In genomic region chr9:105694848-105695581, GRCh38 we compare ENCODE assay signal across 1 cellular context.
A peak's percentile ranks its signal among the peaks of the same experiment; 100 is the strongest.
TF ChIP-seq lines count a peak whose summit lies in the region.

No MANE protein-coding gene starts in this region.

TF ChIP-seq in GM12878, 131 proteins besides CTCF, POLR2A, EP300 and RAD21:
- TF ChIP-seq ZNF622 (IDR thresholded peaks at IDR 0.05) = no peak
- no peak for TF ChIP-seq ZNF384 (IDR thresholded peaks at IDR 0.05; ENCODE audit: borderline replicate concordance, low read depth, low read length)
- TF ChIP-seq NFYA (IDR thresholded peaks at IDR 0.05; ENCODE audit: borderline replicate concordance, low read depth, low read length) = no peak
- TF ChIP-seq SMARCA5 (IDR thresholded peaks at IDR 0.05) = 0 out of 2 replicates have a peak, but pooled peaks have one; percentile 41
- peak; percentile 55; the same call in 1 of the 2 replicates for TF ChIP-seq SPI1 (IDR thresholded peaks at IDR 0.05; ENCODE audit: borderline replicate concordance, insufficient read depth, low read depth, low read length)
- TF ChIP-seq BHLHE40 (IDR thresholded peaks at IDR 0.05; ENCODE audit: borderline replicate concordance in 1 of 2, low read depth in 2 of 2, low read length in 1 of 2) = peak; percentile 63 to 68; a peak in 2 of 4 replicates
- TF ChIP-seq JUND (IDR thresholded peaks at IDR 0.05; ENCODE audit: low read depth, low read length) = no peak
- no peak for TF ChIP-seq MYC (IDR thresholded peaks at IDR 0.05; ENCODE audit: insufficient read depth, insufficient read length, insufficient replicate concordance, low read length, severe bottlenecking)
- TF ChIP-seq IRF4 (IDR thresholded peaks at IDR 0.05; ENCODE audit: low read depth, low read length) = 0 out of 2 replicates have a peak, but pooled peaks have one; percentile 26
- no peak for TF ChIP-seq CREB1 (IDR thresholded peaks at IDR 0.05; ENCODE audit: low read depth)
- TF ChIP-seq ZNF207 (IDR thresholded peaks at IDR 0.05; ENCODE audit: borderline replicate concordance) = no peak
- TF ChIP-seq DPF2 (IDR thresholded peaks at IDR 0.05) = peak; percentile 41; the same call in 1 of the 2 replicates
- no peak for TF ChIP-seq PKNOX1 (IDR thresholded peaks at IDR 0.05)
- no peak; the same call in none of the 2 replicates for TF ChIP-seq SIN3A (IDR thresholded peaks at IDR 0.05; ENCODE audit: low read depth, low read length)
- peak; percentile 76 for TF ChIP-seq GATAD2B (conservative IDR thresholded peaks at IDR 0.05; ENCODE audit: low read depth)
- 0 out of 2 replicates have a peak, but pooled peaks have one; percentile 6 for TF ChIP-seq POLR2AphosphoS5 (IDR thresholded peaks at IDR 0.05; ENCODE audit: low read length)
- no peak for TF ChIP-seq SUPT20H (IDR thresholded peaks at IDR 0.05; ENCODE audit: borderline replicate concordance, control insufficient read depth, low read depth, low read length)
- no peak for TF ChIP-seq IRF5 (IDR thresholded peaks at IDR 0.05; ENCODE audit: borderline replicate concordance)
- no peak for TF ChIP-seq RCOR1 (conservative IDR thresholded peaks at IDR 0.05; ENCODE audit: low read depth, low read length)
- TF ChIP-seq ZBTB40 (IDR thresholded peaks at IDR 0.05; ENCODE audit: borderline replicate concordance) = no peak
- 0 out of 2 replicates have a peak, but pooled peaks have one; percentile 40 for TF ChIP-seq STAT3 (IDR thresholded peaks at IDR 0.05; ENCODE audit: low read depth, low read length)
- peak; percentile 34 for TF ChIP-seq MEF2B (IDR thresholded peaks at IDR 0.05; ENCODE audit: partially characterized antibody, poor library complexity, severe bottlenecking)
- TF ChIP-seq YBX1 (IDR thresholded peaks at IDR 0.05) = no peak
- peak; percentile 47; the same call in 1 of the 2 replicates for TF ChIP-seq NKRF (conservative IDR thresholded peaks at IDR 0.05)
- no peak for TF ChIP-seq CHD1 (IDR thresholded peaks at IDR 0.05; ENCODE audit: low read depth, low read length)
- no peak for TF ChIP-seq KAT2A (conservative IDR thresholded peaks at IDR 0.05; ENCODE audit: control insufficient read depth, low read depth, low read length)
- 0 out of 2 replicates have a peak, but pooled peaks have one; percentile 5 for TF ChIP-seq PAX5 (IDR thresholded peaks at IDR 0.05; ENCODE audit: borderline replicate concordance, low read depth, low read length)
- no peak for TF ChIP-seq MEF2A (IDR thresholded peaks at IDR 0.05; ENCODE audit: insufficient read depth, low read depth, low read length)
- 0 out of 2 replicates have a peak, but pooled peaks have one; percentile 11 for TF ChIP-seq POLR2AphosphoS2 (IDR thresholded peaks at IDR 0.05; ENCODE audit: low read depth, low read length)
- no peak for TF ChIP-seq ZBTB4 (CRISPR knock-in tag; IDR thresholded peaks at IDR 0.05)
- no peak for TF ChIP-seq HDGF (IDR thresholded peaks at IDR 0.05)
- TF ChIP-seq SREBF2 (IDR thresholded peaks at IDR 0.05; ENCODE audit: low read length) = no peak
- 0 out of 2 replicates have a peak, but pooled peaks have one; percentile 85 for TF ChIP-seq HDAC2 (IDR thresholded peaks at IDR 0.05)
- TF ChIP-seq SKIL (IDR thresholded peaks at IDR 0.05; ENCODE audit: low read depth, poor library complexity, severe bottlenecking) = peak; percentile 33
- TF ChIP-seq MXI1 (IDR thresholded peaks at IDR 0.05; ENCODE audit: low read depth, low read length) = 0 out of 2 replicates have a peak, but pooled peaks have one; percentile 24
- TF ChIP-seq BACH1 (IDR thresholded peaks at IDR 0.05; ENCODE audit: borderline replicate concordance) = peak; percentile 76
- TF ChIP-seq FOXK2 (IDR thresholded peaks at IDR 0.05) = no peak
- 0 out of 4 replicates have a peak, but pooled peaks of 1 of the 2 experiments have one; percentile 29 for TF ChIP-seq IKZF2 (IDR thresholded peaks at IDR 0.05)
- peak; percentile 73; the same call in 1 of the 2 replicates for TF ChIP-seq NFXL1 (IDR thresholded peaks at IDR 0.05; ENCODE audit: borderline replicate concordance)
- no peak for TF ChIP-seq NFIC (IDR thresholded peaks at IDR 0.05; ENCODE audit: low read depth, low read length)
- 0 out of 2 replicates have a peak, but pooled peaks have one; percentile 21 for TF ChIP-seq TAF1 (IDR thresholded peaks at IDR 0.05; ENCODE audit: borderline replicate concordance, low read depth, low read length)
